In the genomic region with DNA sequence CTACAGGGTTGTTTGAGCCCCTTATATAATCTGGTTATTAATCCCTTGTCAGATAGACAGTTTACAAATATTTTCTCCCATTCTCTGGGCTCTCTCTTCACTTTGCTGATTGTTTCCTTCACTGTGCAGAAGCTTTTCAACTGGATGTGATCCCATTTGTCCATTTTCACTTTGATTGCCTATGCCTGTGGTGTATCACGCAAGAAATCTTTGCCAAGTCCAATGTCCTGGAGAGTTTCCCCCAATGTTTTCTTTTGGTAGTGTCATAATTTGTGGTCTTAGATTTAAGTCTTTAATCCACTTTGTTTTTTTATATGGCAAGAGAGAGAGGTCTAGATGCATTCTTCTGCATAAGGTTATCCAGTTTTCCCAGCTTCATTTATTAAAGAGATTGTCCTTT, we compare ENCODE assay signal across 9 cellular contexts.
"Had no signal": no experiment of that assay in that cellular context is flagged by ENCODE, and none has a peak within 500 bp of the region (broad histone marks: within the 10 kb centered on the region; RNA-seq: fewer than 3 reads in every experiment).

No MANE protein-coding gene starts in this region.

- H3K4me1 ChIP-seq: HAP-1 had no signal

- H3K9me3 Mint-ChIP-seq: HFFc6 had no signal

- H3K4me3 ChIP-seq: GM23248, GM23338, HAP-1 had no signal

- H3K36me3 ChIP-seq: HAP-1 had no signal

- H3K4me1 Mint-ChIP-seq: GM23338 had no signal

- H3K9me3 ChIP-seq: HAP-1 had no signal

- ATAC-seq: GM23338, HCT116 had no signal

- DNase-seq: GM23248, GOT3, H7, H9, HCEC 1CT, HFFc6 had no signal

- H3K27ac Mint-ChIP-seq: GM23338, H9, HFFc6 had no signal

- H3K27ac ChIP-seq: GM23248 had no signal

- H3K4me3 Mint-ChIP-seq: GM23338, H9, HFFc6 had no signal
